1 cellular context compared by ENCODE assay signal in genomic region chr12:6423267-6424007, GRCh38.
A peak's percentile ranks its signal among the peaks of the same experiment; 100 is the strongest.
TF ChIP-seq lines count a peak whose summit lies in the region.

No MANE protein-coding gene starts in this region.

TF ChIP-seq in HepG2, 621 proteins besides CTCF, POLR2A, EP300 and RAD21 (continued from another document and continues in another):
- TF ChIP-seq THRA (CRISPR knock-in tag; IDR thresholded peaks at IDR 0.05; ENCODE audit: borderline replicate concordance), result 0 out of 2 replicates have a peak, but pooled peaks have one; percentile 37
- no peak for TF ChIP-seq ZNF460 (CRISPR knock-in tag; IDR thresholded peaks at IDR 0.05; ENCODE audit: borderline replicate concordance)
- TF ChIP-seq TARDBP (CRISPR knock-in tag; IDR thresholded peaks at IDR 0.05), result no peak
- TF ChIP-seq ZNF562 (CRISPR knock-in tag; IDR thresholded peaks at IDR 0.05; ENCODE audit: borderline replicate concordance), result no peak
- TF ChIP-seq TRAFD1 (CRISPR knock-in tag; IDR thresholded peaks at IDR 0.05; ENCODE audit: borderline replicate concordance), result no peak
- TF ChIP-seq PAX8 (CRISPR knock-in tag; IDR thresholded peaks at IDR 0.05; ENCODE audit: borderline replicate concordance), result no peak
- no peak for TF ChIP-seq SP1 (IDR thresholded peaks at IDR 0.05)
- TF ChIP-seq SP1 (CRISPR knock-in tag; IDR thresholded peaks at IDR 0.05), result no peak
- no peak for TF ChIP-seq TAF15 (IDR thresholded peaks at IDR 0.05; ENCODE audit: low read depth, low read length, poor library complexity, severe bottlenecking)
- TF ChIP-seq SRF (IDR thresholded peaks at IDR 0.05; ENCODE audit: low read depth, low read length), result no peak
- no peak for TF ChIP-seq ZNF737 (CRISPR knock-in tag; IDR thresholded peaks at IDR 0.05; ENCODE audit: borderline replicate concordance)
- TF ChIP-seq ZNF205 (CRISPR knock-in tag; IDR thresholded peaks at IDR 0.05), result no peak
- TF ChIP-seq ELF4 (CRISPR knock-in tag; IDR thresholded peaks at IDR 0.05; ENCODE audit: borderline replicate concordance), result no peak
- TF ChIP-seq ZNF138 (CRISPR knock-in tag; IDR thresholded peaks at IDR 0.05; ENCODE audit: low read depth), result no peak
- no peak for TF ChIP-seq BRD4 (CRISPR knock-in tag; IDR thresholded peaks at IDR 0.05)
- no peak for TF ChIP-seq MEF2D (CRISPR knock-in tag; IDR thresholded peaks at IDR 0.05)
- no peak for TF ChIP-seq FOXK1 (CRISPR knock-in tag; IDR thresholded peaks at IDR 0.05; ENCODE audit: borderline replicate concordance, low read depth)
- TF ChIP-seq SRSF9 (IDR thresholded peaks at IDR 0.05; ENCODE audit: borderline replicate concordance, insufficient read depth, low read depth, low read length, poor library complexity, severe bottlenecking), result no peak
- TF ChIP-seq ERF (CRISPR knock-in tag; IDR thresholded peaks at IDR 0.05), result no peak
- no peak for TF ChIP-seq EED (CRISPR knock-in tag; IDR thresholded peaks at IDR 0.05)
- no peak for TF ChIP-seq SNAI1 (CRISPR knock-in tag; IDR thresholded peaks at IDR 0.05; ENCODE audit: borderline replicate concordance)
- TF ChIP-seq ZNF577 (CRISPR knock-in tag; IDR thresholded peaks at IDR 0.05; ENCODE audit: borderline replicate concordance, low read depth), result no peak
- no peak for TF ChIP-seq ZFAT (CRISPR knock-in tag; conservative IDR thresholded peaks at IDR 0.05)
- 0 out of 2 replicates have a peak, but pooled peaks have one; percentile 37 for TF ChIP-seq THAP7 (CRISPR knock-in tag; IDR thresholded peaks at IDR 0.05)
- no peak for TF ChIP-seq AGO2 (optimal IDR thresholded peaks at IDR 0.05; ENCODE audit: low read depth, low read length)
- TF ChIP-seq ZNF552 (CRISPR knock-in tag; IDR thresholded peaks at IDR 0.05; ENCODE audit: borderline replicate concordance), result no peak
- TF ChIP-seq RCOR2 (CRISPR knock-in tag; IDR thresholded peaks at IDR 0.05), result no peak
- no peak for TF ChIP-seq ZNF580 (CRISPR knock-in tag; IDR thresholded peaks at IDR 0.05; ENCODE audit: borderline replicate concordance, low read depth)
- peak; percentile 73 for TF ChIP-seq ARID5B (CRISPR knock-in tag; IDR thresholded peaks at IDR 0.05)
- no peak for TF ChIP-seq PAF1 (CRISPR knock-in tag; IDR thresholded peaks at IDR 0.05)
- no peak for TF ChIP-seq PAXIP1 (CRISPR knock-in tag; conservative IDR thresholded peaks at IDR 0.05)
- TF ChIP-seq SIN3B (IDR thresholded peaks at IDR 0.05; ENCODE audit: low read length), result no peak
- no peak for TF ChIP-seq ELK4 (CRISPR knock-in tag; IDR thresholded peaks at IDR 0.05; ENCODE audit: borderline replicate concordance)
- no peak for TF ChIP-seq NONO (IDR thresholded peaks at IDR 0.05)
- peak; percentile 49; the same call in 1 of the 2 replicates for TF ChIP-seq NONO (CRISPR knock-in tag; conservative IDR thresholded peaks at IDR 0.05)
- TF ChIP-seq CEBPZ (IDR thresholded peaks at IDR 0.05; ENCODE audit: low read length), result no peak
- no peak for TF ChIP-seq ZBTB37 (CRISPR knock-in tag; IDR thresholded peaks at IDR 0.05)
